In genomic region chr2:70705160-70705850, GRCh38 we compare ENCODE assay signal across 21 cellular contexts.
"Had no signal": no experiment of that assay in that cellular context is flagged by ENCODE, and none has a peak within 500 bp of the region (broad histone marks: within the 10 kb centered on the region; RNA-seq: fewer than 3 reads in every experiment).

No MANE protein-coding gene starts in this region.

- H3K36me3 ChIP-seq: left lung, pancreas, stomach, suprapubic skin, tibial nerve had no signal

- H3K4me3 Mint-ChIP-seq: activated naive CD8-positive, alpha-beta T cell treated with anti-CD3 and anti-CD28 coated beads for 36 hours; activated T-helper 1 cell treated with anti-CD3 and anti-CD28 coated beads, Interleukin-12 subunit alpha, Interleukin-12 subunit beta, Interleukin-2, Interleukin-4 antibody, amounts not matched to agents 30 ng/mL and 10 ng/mL and 1 ng/mL, durations not matched to agents 14 hours and 24 hours and 36 hours; mesothelial cell of epicardium; naive thymus-derived CD8-positive, alpha-beta T cell; T-helper 1 cell treated with Interleukin-12 subunit alpha and Interleukin-12 subunit beta and Interleukin-4 antibody, amounts not matched to agents 30 μg/mL and 1 μg/mL, for 36 hours had no signal

- H3K4me3 ChIP-seq: left lung, pancreas, psoas muscle, stomach, suprapubic skin, tibial nerve had no signal

- H3K27me3 ChIP-seq: pancreas, stomach, suprapubic skin, tibial nerve had no signal

- H3K9me3 Mint-ChIP-seq: activated naive CD8-positive, alpha-beta T cell treated with anti-CD3 and anti-CD28 coated beads for 36 hours; activated T-helper 1 cell treated with anti-CD3 and anti-CD28 coated beads, Interleukin-12 subunit alpha, Interleukin-12 subunit beta, Interleukin-2, Interleukin-4 antibody, amounts not matched to agents 30 ng/mL and 10 ng/mL and 1 ng/mL, durations not matched to agents 14 hours and 24 hours and 36 hours; mesothelial cell of epicardium; naive thymus-derived CD8-positive, alpha-beta T cell; T-helper 1 cell treated with Interleukin-12 subunit alpha and Interleukin-12 subunit beta and Interleukin-4 antibody, amounts not matched to agents 30 μg/mL and 1 μg/mL, for 36 hours had no signal

- H3K4me1 ChIP-seq: foreskin keratinocyte, left lung, pancreas, psoas muscle, stomach, suprapubic skin, tibial nerve had no signal

- H3K36me3 Mint-ChIP-seq: activated naive CD8-positive, alpha-beta T cell treated with anti-CD3 and anti-CD28 coated beads for 36 hours; mesothelial cell of epicardium had no signal

- H3K9me3 ChIP-seq: left lung, pancreas, psoas muscle, stomach, suprapubic skin, tibial nerve had no signal

- H3K27me3 Mint-ChIP-seq: activated naive CD8-positive, alpha-beta T cell treated with anti-CD3 and anti-CD28 coated beads for 36 hours; naive thymus-derived CD8-positive, alpha-beta T cell had no signal

- H3K27ac Mint-ChIP-seq: activated naive CD8-positive, alpha-beta T cell treated with anti-CD3 and anti-CD28 coated beads for 36 hours; activated T-helper 1 cell treated with anti-CD3 and anti-CD28 coated beads, Interleukin-12 subunit alpha, Interleukin-12 subunit beta, Interleukin-2, Interleukin-4 antibody, amounts not matched to agents 30 ng/mL and 10 ng/mL and 1 ng/mL, durations not matched to agents 14 hours and 24 hours and 36 hours; mesothelial cell of epicardium; T-helper 1 cell treated with Interleukin-12 subunit alpha and Interleukin-12 subunit beta and Interleukin-4 antibody, amounts not matched to agents 30 μg/mL and 1 μg/mL, for 36 hours had no signal

- H3K27ac ChIP-seq: foreskin keratinocyte, left lung, pancreas, psoas muscle, stomach, suprapubic skin, tibial nerve had no signal

- DNase-seq: activated CD4-positive, alpha-beta T cell treated with anti-CD3 and anti-CD28 coated beads for 4 hours; activated CD4-positive, alpha-beta T cell treated with anti-CD3 and anti-CD28 coated beads, Interleukin-2, amount 50 U/mL, for 48 hours; activated CD4-positive, CD25-positive, alpha-beta regulatory T cell; activated naive CD8-positive, alpha-beta T cell treated with anti-CD3 and anti-CD28 coated beads for 36 hours; effector CD4-positive, alpha-beta T cell; foreskin keratinocyte; kidney glomerular epithelial cell; left lung; naive thymus-derived CD8-positive, alpha-beta T cell; pancreas; psoas muscle; right cardiac atrium; stimulated activated CD4-positive, alpha-beta T cell treated with anti-CD3 and anti-CD28 coated beads, Interleukin-12 subunit alpha, Interleukin-12 subunit beta, amount 100 ng/mL, for 4 hours; stimulated activated CD4-positive, alpha-beta T cell treated with anti-CD3 and anti-CD28 coated beads, Interleukin-4, amount 100 ng/mL, for 4 hours; stomach; T1000 had no signal
